6 cellular contexts compared by ENCODE assay signal in the genomic region with DNA sequence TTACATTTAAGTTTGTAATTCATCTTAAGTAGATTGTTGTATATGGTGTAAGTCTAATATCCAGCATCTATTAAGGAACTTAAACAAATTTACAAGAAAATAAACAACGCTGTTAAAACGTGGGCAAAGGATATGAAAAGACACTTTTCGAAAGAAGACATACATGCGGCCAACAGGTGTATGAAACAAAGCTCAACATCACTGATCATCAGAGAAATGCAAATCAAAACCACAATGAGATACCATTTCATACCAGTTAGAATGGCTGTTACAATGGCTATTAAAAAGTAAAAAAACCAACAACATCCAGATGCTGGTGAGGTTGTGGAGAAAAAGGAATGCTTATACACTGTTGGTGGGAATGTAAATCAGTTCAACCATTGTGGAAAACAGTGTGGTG.
A peak's percentile ranks its signal among the peaks of the same experiment; 100 is the strongest.
DNase-seq lines count a peak whose midpoint lies in the region; ATAC-seq, FAIRE-seq and TF ChIP-seq lines count a peak whose summit lies in the region.
"Not testable (repeated sequence)": the region's sequence is repeated elsewhere in the genome, so short reads cannot be mapped to it uniquely, and the experiment has no call there.

No MANE protein-coding gene starts in this region.

- POLR2A ChIA-PET in GM12878 (lab: Charles Lee): not testable (repeated sequence)

- H3K27me3 ChIP-seq in KMS-11 (ENCODE audit: insufficient read depth, low read depth); GM12878 (replicated peaks in 1 of 2; ENCODE audit: control insufficient read depth in 2 of 2, insufficient read depth in 2 of 2, low read length in 1 of 2): not testable (repeated sequence)

- H3K4me1 ChIP-seq in KMS-11 (ENCODE audit: low read depth, poor library complexity, severe bottlenecking): peaks cover 51% of the 10 kb centered on the region
- H3K4me1 ChIP-seq in GM12878 (ENCODE audit: control insufficient read depth, insufficient read depth, low read length): not testable (repeated sequence)

- in situ Hi-C loops in GM12878 (cut with MboI): not testable (repeated sequence)

- CTCF ChIA-PET in GM12878 (lab: Yijun Ruan, JAX): interaction anchor here (2.0 kb wide), 1 partner anchor 9 kb away, joined by 12 read pairs; no protein-coding TSS in a partner anchor

- not testable (repeated sequence) for H3K4me3 ChIP-seq in GM12865 (ENCODE audit: low read depth, low read length); KMS-11 (IDR thresholded peaks at IDR 0.05; ENCODE audit: insufficient read depth, low read depth, low read length); GM12878

- SMC1A ChIA-PET in GM12878 (lab: Charles Lee; ENCODE audit: uncharacterized antibody, unreplicated experiment): not testable (repeated sequence)

- H3K36me3 ChIP-seq in KMS-11 (ENCODE audit: insufficient read depth); GM12878 (ENCODE audit: control insufficient read depth in 2 of 2, insufficient read depth in 2 of 2, low read length in 1 of 2): not testable (repeated sequence)

- not testable (repeated sequence) for H3K9me3 ChIP-seq in GM12878 (replicated peaks; ENCODE audit: control insufficient read depth, insufficient read depth, low read length)

- WGBS in GM12878 (ENCODE audit: insufficient coverage, insufficient replicate concordance, low lambda C conversion rate, missing lambda C conversion rate): 11% methylated on average over 4 of the region's 4 CpGs

- intact Hi-C loops in GM12878 (cut with micrococcal nuclease; ENCODE audit: unreplicated experiment): not testable (repeated sequence)

- TF ChIP-seq EP300 in GM12878 (IDR thresholded peaks at IDR 0.05; ENCODE audit: borderline replicate concordance in 1 of 2, control insufficient read depth in 1 of 2, low read depth in 2 of 2, low read length in 2 of 2): not testable (repeated sequence)

- BruUV-seq in GM12878 (replicated peaks; lab: Mats Ljungman, UMichigan): not testable (repeated sequence)

- peak overlapping the region; percentile 21; the same call in 1 of the 2 replicates for H3K9ac ChIP-seq in KMS-11
- H3K9ac ChIP-seq in GM12878 (ENCODE audit: control insufficient read depth, insufficient read depth, low read length): not testable (repeated sequence)

- RAD21 ChIA-PET in GM12878 (lab: Charles Lee; ENCODE audit: unreplicated experiment): not testable (repeated sequence)

- not testable (repeated sequence) for H4K20me1 ChIP-seq in KMS-11 (ENCODE audit: insufficient read depth); GM12878 (ENCODE audit: control insufficient read depth, insufficient read depth)

- peak overlapping the region; percentile 32; the same call in 1 of the 2 replicates for H2AFZ ChIP-seq in KMS-11 (ENCODE audit: low read depth)
- H2AFZ ChIP-seq in GM12878 (ENCODE audit: control insufficient read depth, low read depth, low read length): not testable (repeated sequence)

- not testable (repeated sequence) for TF ChIP-seq POLR2A in GM12878 (IDR thresholded peaks at IDR 0.05; ENCODE audit: low read depth, low read length)

- FAIRE-seq in GM12878 (lab: Jason Lieb, UNC): peak; percentile 54

- not testable (repeated sequence) for H3K79me2 ChIP-seq in KMS-11 (ENCODE audit: insufficient read depth, low read depth); GM12878 (ENCODE audit: control insufficient read depth, insufficient read depth, low read length)

- TF ChIP-seq RAD21 in GM12878 (IDR thresholded peaks at IDR 0.05; ENCODE audit: insufficient read depth, low read depth, low read length): not testable (repeated sequence)

- peak overlapping the region; percentile 27; the same call in 1 of the 2 replicates for H3K4me2 ChIP-seq in KMS-11
- H3K4me2 ChIP-seq in GM12878 (ENCODE audit: control insufficient read depth, insufficient read depth): not testable (repeated sequence)

- DNase-seq in GM12865 (ENCODE audit: low read depth): peak; percentile 27
- DNase-seq in NCI-H526 treated with DMSO at 0.1 percent for 48 hours (lab: John Stamatoyannopoulos, UW): peak; percentile 61
- DNase-seq in GM12878 (ENCODE audit: low read depth, low spot score): not testable (repeated sequence)

- ATAC-seq in GM19351 (IDR thresholded peaks at IDR 0.05; ENCODE audit: unreplicated experiment) (peak; percentile 58), HG03025 (IDR thresholded peaks at IDR 0.05; ENCODE audit: low FRiP score, unreplicated experiment) (peak; percentile 60), GM12878 (peak; percentile 36; the same call in 1 of the 3 replicates)

- H3K27ac ChIP-seq in KMS-11: peak overlapping the region; percentile 67
- not testable (repeated sequence) for H3K27ac ChIP-seq in GM12878 (ENCODE audit: control insufficient read depth, insufficient read depth)

- TF ChIP-seq CTCF in GM12865 (IDR thresholded peaks at IDR 0.05; ENCODE audit: insufficient read depth, low read depth, low read length, missing control alignments); KMS-11 (conservative IDR thresholded peaks at IDR 0.05; ENCODE audit: low read depth, low read length); GM12878 (IDR thresholded peaks at IDR 0.05 in 2 of 3, conservative IDR thresholded peaks at IDR 0.05 in 1 of 3; ENCODE audit: control insufficient read depth in 2 of 3, extremely low read depth in 1 of 3, insufficient read depth in 1 of 3, low read depth in 3 of 3, low read length in 3 of 3): not testable (repeated sequence)

TF ChIP-seq in GM12878, 131 proteins besides CTCF, POLR2A, EP300 and RAD21:
- TF ChIP-seq RUNX3 (IDR thresholded peaks at IDR 0.05; ENCODE audit: low read length): peak; percentile 46; the same call in 1 of the 2 replicates
- 0 out of 3 replicates have a peak, but pooled peaks have one; percentile 30 for TF ChIP-seq POU2F2 (IDR thresholded peaks at IDR 0.05; ENCODE audit: borderline replicate concordance, low read depth, low read length)
